8 cellular contexts compared by ENCODE assay signal in genomic region chr10:5629789-5630436, GRCh38. TPM values are rescaled to one million over a fixed set of nuclear protein-coding genes. Genes with fewer than 3 reads are reported as not detected.
A peak's percentile ranks its signal among the peaks of the same experiment; 100 is the strongest.
DNase-seq lines count a peak whose midpoint lies in the region; ATAC-seq lines count a peak whose summit lies in the region.

No MANE protein-coding gene starts in this region.

- DNase-seq in activated gamma-delta T cell treated with Interleukin-2 at 50 U/mL for 16 hours (peak; percentile 84), activated gamma-delta T cell (lab: John Stamatoyannopoulos, UW) (no peak), NCI-H2029 treated with DMSO at 0.1 percent for 48 hours (lab: John Stamatoyannopoulos, UW) (peak; percentile 29), cerebellar cortex (ENCODE audit: low spot score) (peak; percentile 60), left lobe of liver (ENCODE audit: low spot score) (peak; percentile 82)
- DNase-seq in activated CD4-positive, CD25-positive, alpha-beta regulatory T cell treated with anti-CD3 and anti-CD28 coated beads, Interleukin-2, amount 50 U/mL, for 72 hours, result peak; percentile 85
- DNase-seq in stimulated activated CD4-positive, alpha-beta T cell treated with anti-CD3 and anti-CD28 coated beads, TNF-alpha, amount 100 ng/mL, for 1 hour (ENCODE audit: low read depth in 3 of 3, low spot score in 1 of 3), result peak; percentile 42 to 82 (median 71)

- ATAC-seq in HG02840 (IDR thresholded peaks at IDR 0.05; ENCODE audit: low FRiP score, unreplicated experiment), result peak; percentile 82
- peak; percentile 45 for ATAC-seq in left lobe of liver

RNA-seq across cellular contexts. Expression of gene ASB13, which starts 36.5 kb away (rescaled TPM):
- 128 TPM for total RNA-seq in left lobe of liver

RNA-seq across cellular contexts. Expression of gene TASOR2, which starts 54.7 kb away (rescaled TPM):
- 20.2 TPM for total RNA-seq in left lobe of liver
